Comparison of ENCODE assay signal across 1 cellular context in genomic region chr20:10489853-10490627, GRCh38.
TF ChIP-seq lines count a peak whose summit lies in the region.

No MANE protein-coding gene starts in this region.

TF ChIP-seq in GM12878, 131 proteins besides CTCF, POLR2A, EP300 and RAD21:
- TF ChIP-seq SREBF2 (IDR thresholded peaks at IDR 0.05; ENCODE audit: low read length) (no peak), RFX5 (IDR thresholded peaks at IDR 0.05; ENCODE audit: low read depth, low read length) (no peak), CREM (IDR thresholded peaks at IDR 0.05; ENCODE audit: low read depth) (no peak), LARP7 (IDR thresholded peaks at IDR 0.05) (no peak), POU2F2 (IDR thresholded peaks at IDR 0.05; ENCODE audit: borderline replicate concordance, low read depth, low read length) (no peak), CBX3 (IDR thresholded peaks at IDR 0.05; ENCODE audit: borderline replicate concordance, low read depth) (no peak), CHD1 (IDR thresholded peaks at IDR 0.05; ENCODE audit: low read depth, low read length) (no peak), ELK1 (IDR thresholded peaks at IDR 0.05; ENCODE audit: low read depth, low read length) (no peak), NR2C1 (IDR thresholded peaks at IDR 0.05) (no peak), WRNIP1 (IDR thresholded peaks at IDR 0.05; ENCODE audit: borderline replicate concordance, low read depth, low read length) (no peak), GATAD2B (conservative IDR thresholded peaks at IDR 0.05; ENCODE audit: low read depth) (no peak), SIN3A (IDR thresholded peaks at IDR 0.05; ENCODE audit: low read depth, low read length) (no peak), RELA (IDR thresholded peaks at IDR 0.05; ENCODE audit: borderline replicate concordance, partially characterized antibody) (no peak), SIX5 (IDR thresholded peaks at IDR 0.05; ENCODE audit: low read depth, low read length, severe bottlenecking) (no peak)
